In the genomic region with DNA sequence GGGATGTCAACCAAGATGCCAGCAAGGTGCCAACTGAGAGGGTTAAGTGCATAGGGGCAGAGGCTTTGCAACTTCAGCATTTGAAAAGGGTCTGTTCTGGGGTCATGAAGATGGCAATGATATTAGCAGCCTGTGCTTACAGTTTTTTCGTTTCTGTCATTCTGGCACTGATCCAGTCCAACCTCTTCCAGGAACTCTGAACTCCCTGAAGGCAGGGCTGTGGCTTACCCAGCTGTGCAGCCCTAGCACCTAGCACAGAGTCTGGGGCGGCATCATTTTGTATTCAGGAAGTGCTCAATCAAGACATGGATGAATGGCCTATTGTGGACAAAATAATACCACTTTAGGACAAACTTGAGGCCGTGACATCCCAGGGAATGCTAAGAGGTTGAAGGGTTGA, we compare ENCODE assay signal across 25 cellular contexts. TPM values are rescaled to one million over a fixed set of nuclear protein-coding genes. Genes with fewer than 3 reads are reported as not detected.
"Had no signal": no experiment of that assay in that cellular context is flagged by ENCODE, and none has a peak within 500 bp of the region (broad histone marks: within the 10 kb centered on the region; RNA-seq: fewer than 3 reads in every experiment).

No MANE protein-coding gene starts in this region.

- H3K4me3 ChIP-seq: esophagus muscularis mucosa, gastrocnemius medialis, mucosa of descending colon, right lobe of liver, skin epidermis, stomach, suprapubic skin, tibial nerve had no signal

- H3K36me3 ChIP-seq: esophagus muscularis mucosa, gastrocnemius medialis, right lobe of liver, stomach, suprapubic skin, tibial nerve had no signal

- DNase-seq: activated CD4-positive, alpha-beta T cell treated with anti-CD3 and anti-CD28 coated beads for 48 hours; activated CD8-positive, alpha-beta memory T cell treated with anti-CD3 and anti-CD28 coated beads, Interleukin-2, amount 10 ng/mL, durations not matched to agents 7 days and 5 days; activated CD8-positive, alpha-beta T cell treated with anti-CD3 and anti-CD28 coated beads for 36 hours; activated gamma-delta T cell; activated naive CD4-positive, alpha-beta T cell treated with anti-CD3 and anti-CD28 coated beads, Interleukin-2, amount 50 U/mL, for 16 hours; activated T-cell treated with anti-CD3 and anti-CD28 coated beads for 4 hours; aorta; caudate nucleus; effector CD8-positive, alpha-beta T cell; gastrocnemius medialis; head of caudate nucleus; hypothalamus; left ventricle myocardium superior; mucosa of descending colon; nephron progenitor cell; nucleus accumbens; posterior cingulate gyrus; right lobe of liver; stimulated activated CD4-positive, alpha-beta T cell treated with anti-CD3 and anti-CD28 coated beads, Interleukin-2, amount 100 ng/mL, for 24 hours; stomach had no signal

- H3K27ac ChIP-seq: esophagus muscularis mucosa, gastrocnemius medialis, right lobe of liver, skin epidermis, stomach, suprapubic skin, tibial nerve had no signal

- H3K9me3 ChIP-seq: esophagus muscularis mucosa, gastrocnemius medialis, mucosa of descending colon, right lobe of liver, stomach, suprapubic skin, tibial nerve had no signal

- ATAC-seq: activated CD8-positive, alpha-beta memory T cell treated with anti-CD3 and anti-CD28 coated beads, Interleukin-2, amount 10 ng/mL, durations not matched to agents 7 days and 5 days; activated CD8-positive, alpha-beta T cell treated with anti-CD3 and anti-CD28 coated beads for 36 hours; gastrocnemius medialis; left ventricle myocardium superior; mucosa of descending colon; right lobe of liver; stimulated activated memory B cell treated with anti-CD40 and anti-IgM and Interleukin-4, amounts not matched to agents 10 μg/mL and 1 μg/mL and 100 μg/mL, for 72 hours had no signal

- H3K27me3 ChIP-seq: esophagus muscularis mucosa, gastrocnemius medialis, right lobe of liver, stomach, suprapubic skin, tibial nerve had no signal

RNA-seq across cellular contexts. Expression of a gene that starts 51.6 kb away (rescaled TPM):
- total RNA-seq: activated CD8-positive, alpha-beta T cell treated with anti-CD3 and anti-CD28 coated beads for 36 hours had no signal
